In the genomic region with DNA sequence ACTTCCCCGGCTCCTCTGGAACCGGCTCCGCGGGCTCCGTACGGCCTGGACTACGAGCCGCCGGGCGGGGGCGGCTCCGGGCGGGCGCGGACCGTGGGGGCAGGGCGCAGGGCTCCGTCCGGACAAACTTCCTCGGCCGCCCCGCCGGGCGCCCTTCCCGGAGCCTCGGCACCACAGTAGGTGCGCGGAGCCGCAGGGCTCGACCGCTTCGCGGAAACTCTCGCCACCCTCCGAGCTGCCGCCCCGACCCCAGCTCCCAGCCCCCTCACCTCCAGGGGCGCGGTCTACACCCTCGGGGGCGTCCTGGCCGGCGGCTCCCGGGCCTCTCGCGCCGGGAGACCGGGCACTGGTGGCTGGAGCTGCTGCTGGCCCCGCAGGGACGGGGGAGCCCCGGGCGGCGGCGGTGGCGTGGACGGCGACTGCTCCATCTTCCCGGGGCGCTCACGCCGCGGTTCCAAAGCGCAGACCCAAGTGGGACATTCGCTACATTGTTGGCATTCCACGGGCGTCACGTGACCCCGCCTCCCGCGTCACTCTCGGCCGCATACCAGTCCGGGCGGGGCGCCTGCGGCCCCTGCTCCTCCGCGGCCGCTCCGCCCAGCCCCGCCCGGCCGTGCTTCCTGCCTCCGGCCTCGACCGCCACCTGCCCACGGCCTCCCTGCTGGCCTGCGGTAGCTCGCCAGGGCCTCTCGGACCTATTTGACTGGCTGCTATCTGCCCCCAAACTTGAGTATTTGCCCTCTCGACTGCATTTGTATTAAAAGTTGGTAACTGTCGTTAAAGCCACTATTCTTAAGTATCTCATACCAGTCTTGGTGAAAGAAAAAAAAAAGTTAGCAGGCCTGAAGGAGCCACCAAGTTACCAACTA, we compare ENCODE assay signal across 1 cellular context.
TF ChIP-seq lines count a peak whose summit lies in the region.

A gene (minus strand): TSS at position 510 of the 869 bp plus-strand sequence. CDS start 15,560 bp downstream, outside the sequence.

TF ChIP-seq in HepG2, 621 proteins besides CTCF, POLR2A, EP300 and RAD21 (continued from another document and continues in another):
- TF ChIP-seq FOXO1 (CRISPR knock-in tag; IDR thresholded peaks at IDR 0.05), result peak; percentile 38; the same call in 1 of the 2 replicates
- TF ChIP-seq AGO2 (optimal IDR thresholded peaks at IDR 0.05; ENCODE audit: low read depth, low read length), result peak; percentile 44
- TF ChIP-seq, protein P1, sequence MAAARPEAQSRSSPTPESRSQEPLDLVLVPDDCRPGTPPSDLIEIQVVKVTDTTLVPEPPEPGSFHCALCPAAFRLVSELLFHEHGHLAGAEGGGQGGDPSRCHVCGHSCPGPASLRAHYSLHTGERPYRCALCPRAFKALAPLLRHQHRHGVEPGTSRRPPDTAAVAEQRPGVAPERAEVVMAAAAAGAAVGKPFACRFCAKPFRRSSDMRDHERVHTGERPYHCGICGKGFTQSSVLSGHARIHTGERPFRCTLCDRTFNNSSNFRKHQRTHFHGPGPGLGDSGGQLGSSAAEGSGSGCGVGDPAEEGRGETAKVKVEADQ (CRISPR knock-in tag; IDR thresholded peaks at IDR 0.05; ENCODE audit: borderline replicate concordance), result peak; percentile 42; the same call in 1 of the 2 replicates
- TF ChIP-seq ZNF431 (CRISPR knock-in tag; IDR thresholded peaks at IDR 0.05; ENCODE audit: borderline replicate concordance, low read depth), result no peak
- no peak for TF ChIP-seq HHEX (CRISPR knock-in tag; IDR thresholded peaks at IDR 0.05)
- TF ChIP-seq ZFY (CRISPR knock-in tag; IDR thresholded peaks at IDR 0.05), result peak; percentile 78
- TF ChIP-seq, protein P2, sequence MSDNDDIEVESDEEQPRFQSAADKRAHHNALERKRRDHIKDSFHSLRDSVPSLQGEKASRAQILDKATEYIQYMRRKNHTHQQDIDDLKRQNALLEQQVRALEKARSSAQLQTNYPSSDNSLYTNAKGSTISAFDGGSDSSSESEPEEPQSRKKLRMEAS (IDR thresholded peaks at IDR 0.05), result peak; percentile 81
- peak; percentile 35; the same call in 1 of the 2 replicates for TF ChIP-seq KLF6 (CRISPR knock-in tag; IDR thresholded peaks at IDR 0.05)
- peak; percentile 89 for TF ChIP-seq ZFX (CRISPR knock-in tag; IDR thresholded peaks at IDR 0.05; ENCODE audit: low read depth)
- no peak for TF ChIP-seq FOXJ3 (CRISPR knock-in tag; IDR thresholded peaks at IDR 0.05; ENCODE audit: borderline replicate concordance)
- TF ChIP-seq ATF7-NPFF (CRISPR knock-in tag; IDR thresholded peaks at IDR 0.05; ENCODE audit: low read depth), result peak; percentile 22; the same call in 1 of the 2 replicates
- TF ChIP-seq ZMYM4 (CRISPR knock-in tag; IDR thresholded peaks at IDR 0.05), result peak; percentile 83
- TF ChIP-seq LCORL (IDR thresholded peaks at IDR 0.05), result 0 out of 2 replicates have a peak, but pooled peaks have one; percentile 20
- peak; percentile 93 for TF ChIP-seq LCORL (CRISPR knock-in tag; IDR thresholded peaks at IDR 0.05)
- TF ChIP-seq, protein P3, sequence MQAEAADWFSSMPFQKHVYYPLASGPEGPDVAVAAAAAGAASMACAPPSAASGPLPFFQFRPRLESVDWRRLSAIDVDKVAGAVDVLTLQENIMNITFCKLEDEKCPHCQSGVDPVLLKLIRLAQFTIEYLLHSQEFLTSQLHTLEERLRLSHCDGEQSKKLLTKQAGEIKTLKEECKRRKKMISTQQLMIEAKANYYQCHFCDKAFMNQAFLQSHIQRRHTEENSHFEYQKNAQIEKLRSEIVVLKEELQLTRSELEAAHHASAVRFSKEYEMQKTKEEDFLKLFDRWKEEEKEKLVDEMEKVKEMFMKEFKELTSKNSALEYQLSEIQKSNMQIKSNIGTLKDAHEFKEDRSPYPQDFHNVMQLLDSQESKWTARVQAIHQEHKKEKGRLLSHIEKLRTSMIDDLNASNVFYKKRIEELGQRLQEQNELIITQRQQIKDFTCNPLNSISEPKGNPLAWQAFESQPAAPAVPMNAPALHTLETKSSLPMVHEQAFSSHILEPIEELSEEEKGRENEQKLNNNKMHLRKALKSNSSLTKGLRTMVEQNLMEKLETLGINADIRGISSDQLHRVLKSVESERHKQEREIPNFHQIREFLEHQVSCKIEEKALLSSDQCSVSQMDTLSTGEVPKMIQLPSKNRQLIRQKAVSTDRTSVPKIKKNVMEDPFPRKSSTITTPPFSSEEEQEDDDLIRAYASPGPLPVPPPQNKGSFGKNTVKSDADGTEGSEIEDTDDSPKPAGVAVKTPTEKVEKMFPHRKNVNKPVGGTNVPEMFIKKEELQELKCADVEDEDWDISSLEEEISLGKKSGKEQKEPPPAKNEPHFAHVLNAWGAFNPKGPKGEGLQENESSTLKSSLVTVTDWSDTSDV (CRISPR knock-in tag; IDR thresholded peaks at IDR 0.05), result no peak
- TF ChIP-seq ZNF616 (CRISPR knock-in tag; IDR thresholded peaks at IDR 0.05; ENCODE audit: low read depth), result no peak
- TF ChIP-seq, protein P4, sequence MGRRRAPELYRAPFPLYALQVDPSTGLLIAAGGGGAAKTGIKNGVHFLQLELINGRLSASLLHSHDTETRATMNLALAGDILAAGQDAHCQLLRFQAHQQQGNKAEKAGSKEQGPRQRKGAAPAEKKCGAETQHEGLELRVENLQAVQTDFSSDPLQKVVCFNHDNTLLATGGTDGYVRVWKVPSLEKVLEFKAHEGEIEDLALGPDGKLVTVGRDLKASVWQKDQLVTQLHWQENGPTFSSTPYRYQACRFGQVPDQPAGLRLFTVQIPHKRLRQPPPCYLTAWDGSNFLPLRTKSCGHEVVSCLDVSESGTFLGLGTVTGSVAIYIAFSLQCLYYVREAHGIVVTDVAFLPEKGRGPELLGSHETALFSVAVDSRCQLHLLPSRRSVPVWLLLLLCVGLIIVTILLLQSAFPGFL (CRISPR knock-in tag; IDR thresholded peaks at IDR 0.05), result no peak
- TF ChIP-seq CREB1 (IDR thresholded peaks at IDR 0.05), result peak; percentile 85
- no peak for TF ChIP-seq CREB1 (CRISPR knock-in tag; IDR thresholded peaks at IDR 0.05)
- peak; percentile 94 for TF ChIP-seq BHLHE40 (IDR thresholded peaks at IDR 0.05; ENCODE audit: low read length)
- no peak for TF ChIP-seq ZBTB7B (CRISPR knock-in tag; IDR thresholded peaks at IDR 0.05)
- TF ChIP-seq POLR2G (IDR thresholded peaks at IDR 0.05; ENCODE audit: low read depth, low read length), result peak; percentile 76
- TF ChIP-seq FOXA1 (IDR thresholded peaks at IDR 0.05), result no peak
- 0 out of 2 replicates have a peak, but pooled peaks have one; percentile 22 for TF ChIP-seq FOXA1 (CRISPR knock-in tag; IDR thresholded peaks at IDR 0.05)
- no peak for TF ChIP-seq TSC22D2 (CRISPR knock-in tag; IDR thresholded peaks at IDR 0.05; ENCODE audit: borderline replicate concordance)
- TF ChIP-seq, protein P5, sequence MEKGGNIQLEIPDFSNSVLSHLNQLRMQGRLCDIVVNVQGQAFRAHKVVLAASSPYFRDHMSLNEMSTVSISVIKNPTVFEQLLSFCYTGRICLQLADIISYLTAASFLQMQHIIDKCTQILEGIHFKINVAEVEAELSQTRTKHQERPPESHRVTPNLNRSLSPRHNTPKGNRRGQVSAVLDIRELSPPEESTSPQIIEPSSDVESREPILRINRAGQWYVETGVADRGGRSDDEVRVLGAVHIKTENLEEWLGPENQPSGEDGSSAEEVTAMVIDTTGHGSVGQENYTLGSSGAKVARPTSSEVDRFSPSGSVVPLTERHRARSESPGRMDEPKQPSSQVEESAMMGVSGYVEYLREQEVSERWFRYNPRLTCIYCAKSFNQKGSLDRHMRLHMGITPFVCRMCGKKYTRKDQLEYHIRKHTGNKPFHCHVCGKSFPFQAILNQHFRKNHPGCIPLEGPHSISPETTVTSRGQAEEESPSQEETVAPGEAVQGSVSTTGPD (CRISPR knock-in tag; IDR thresholded peaks at IDR 0.05), result no peak
- TF ChIP-seq JUNB (CRISPR knock-in tag; IDR thresholded peaks at IDR 0.05; ENCODE audit: borderline replicate concordance), result peak; percentile 46; the same call in 1 of the 2 replicates
- TF ChIP-seq, protein P6, sequence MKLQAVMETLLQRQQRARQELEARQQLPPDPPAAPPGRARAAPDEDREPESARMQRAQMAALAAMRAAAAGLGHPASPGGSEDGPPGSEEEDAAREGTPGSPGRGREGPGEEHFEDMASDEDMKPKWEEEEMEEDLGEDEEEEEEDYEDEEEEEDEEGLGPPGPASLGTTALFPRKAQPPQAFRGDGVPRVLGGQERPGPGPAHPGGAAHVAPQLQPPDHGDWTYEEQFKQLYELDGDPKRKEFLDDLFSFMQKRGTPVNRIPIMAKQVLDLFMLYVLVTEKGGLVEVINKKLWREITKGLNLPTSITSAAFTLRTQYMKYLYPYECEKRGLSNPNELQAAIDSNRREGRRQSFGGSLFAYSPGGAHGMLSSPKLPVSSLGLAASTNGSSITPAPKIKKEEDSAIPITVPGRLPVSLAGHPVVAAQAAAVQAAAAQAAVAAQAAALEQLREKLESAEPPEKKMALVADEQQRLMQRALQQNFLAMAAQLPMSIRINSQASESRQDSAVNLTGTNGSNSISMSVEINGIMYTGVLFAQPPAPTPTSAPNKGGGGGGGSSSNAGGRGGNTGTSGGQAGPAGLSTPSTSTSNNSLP (IDR thresholded peaks at IDR 0.05; ENCODE audit: low read depth, low read length), result no peak
- TF ChIP-seq MYNN (CRISPR knock-in tag; IDR thresholded peaks at IDR 0.05; ENCODE audit: low read depth), result no peak
- TF ChIP-seq PITX1 (CRISPR knock-in tag; IDR thresholded peaks at IDR 0.05), result no peak
- TF ChIP-seq TOPORS (CRISPR knock-in tag; IDR thresholded peaks at IDR 0.05), result no peak
- TF ChIP-seq RFXAP (CRISPR knock-in tag; IDR thresholded peaks at IDR 0.05; ENCODE audit: borderline replicate concordance), result 0 out of 2 replicates have a peak, but pooled peaks have one; percentile 28
- TF ChIP-seq, protein P7, sequence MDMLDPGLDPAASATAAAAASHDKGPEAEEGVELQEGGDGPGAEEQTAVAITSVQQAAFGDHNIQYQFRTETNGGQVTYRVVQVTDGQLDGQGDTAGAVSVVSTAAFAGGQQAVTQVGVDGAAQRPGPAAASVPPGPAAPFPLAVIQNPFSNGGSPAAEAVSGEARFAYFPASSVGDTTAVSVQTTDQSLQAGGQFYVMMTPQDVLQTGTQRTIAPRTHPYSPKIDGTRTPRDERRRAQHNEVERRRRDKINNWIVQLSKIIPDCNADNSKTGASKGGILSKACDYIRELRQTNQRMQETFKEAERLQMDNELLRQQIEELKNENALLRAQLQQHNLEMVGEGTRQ (IDR thresholded peaks at IDR 0.05; ENCODE audit: low read depth, low read length), result peak; percentile 97
- TF ChIP-seq, protein P7 (CRISPR knock-in tag; IDR thresholded peaks at IDR 0.05; ENCODE audit: borderline replicate concordance), result peak; percentile 89; the same call in 1 of the 2 replicates
- TF ChIP-seq ADNP (CRISPR knock-in tag; IDR thresholded peaks at IDR 0.05), result peak; percentile 46; the same call in 1 of the 2 replicates
- TF ChIP-seq TBX2 (CRISPR knock-in tag; IDR thresholded peaks at IDR 0.05; ENCODE audit: borderline replicate concordance), result peak; percentile 91; the same call in 1 of the 2 replicates
- peak; percentile 68 for TF ChIP-seq ASH2L (IDR thresholded peaks at IDR 0.05; ENCODE audit: insufficient read length, low read depth, low read length)
- TF ChIP-seq, protein P8, sequence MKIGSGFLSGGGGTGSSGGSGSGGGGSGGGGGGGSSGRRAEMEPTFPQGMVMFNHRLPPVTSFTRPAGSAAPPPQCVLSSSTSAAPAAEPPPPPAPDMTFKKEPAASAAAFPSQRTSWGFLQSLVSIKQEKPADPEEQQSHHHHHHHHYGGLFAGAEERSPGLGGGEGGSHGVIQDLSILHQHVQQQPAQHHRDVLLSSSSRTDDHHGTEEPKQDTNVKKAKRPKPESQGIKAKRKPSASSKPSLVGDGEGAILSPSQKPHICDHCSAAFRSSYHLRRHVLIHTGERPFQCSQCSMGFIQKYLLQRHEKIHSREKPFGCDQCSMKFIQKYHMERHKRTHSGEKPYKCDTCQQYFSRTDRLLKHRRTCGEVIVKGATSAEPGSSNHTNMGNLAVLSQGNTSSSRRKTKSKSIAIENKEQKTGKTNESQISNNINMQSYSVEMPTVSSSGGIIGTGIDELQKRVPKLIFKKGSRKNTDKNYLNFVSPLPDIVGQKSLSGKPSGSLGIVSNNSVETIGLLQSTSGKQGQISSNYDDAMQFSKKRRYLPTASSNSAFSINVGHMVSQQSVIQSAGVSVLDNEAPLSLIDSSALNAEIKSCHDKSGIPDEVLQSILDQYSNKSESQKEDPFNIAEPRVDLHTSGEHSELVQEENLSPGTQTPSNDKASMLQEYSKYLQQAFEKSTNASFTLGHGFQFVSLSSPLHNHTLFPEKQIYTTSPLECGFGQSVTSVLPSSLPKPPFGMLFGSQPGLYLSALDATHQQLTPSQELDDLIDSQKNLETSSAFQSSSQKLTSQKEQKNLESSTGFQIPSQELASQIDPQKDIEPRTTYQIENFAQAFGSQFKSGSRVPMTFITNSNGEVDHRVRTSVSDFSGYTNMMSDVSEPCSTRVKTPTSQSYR (CRISPR knock-in tag; IDR thresholded peaks at IDR 0.05; ENCODE audit: borderline replicate concordance), result peak; percentile 13; the same call in 1 of the 2 replicates
- TF ChIP-seq, protein P9, sequence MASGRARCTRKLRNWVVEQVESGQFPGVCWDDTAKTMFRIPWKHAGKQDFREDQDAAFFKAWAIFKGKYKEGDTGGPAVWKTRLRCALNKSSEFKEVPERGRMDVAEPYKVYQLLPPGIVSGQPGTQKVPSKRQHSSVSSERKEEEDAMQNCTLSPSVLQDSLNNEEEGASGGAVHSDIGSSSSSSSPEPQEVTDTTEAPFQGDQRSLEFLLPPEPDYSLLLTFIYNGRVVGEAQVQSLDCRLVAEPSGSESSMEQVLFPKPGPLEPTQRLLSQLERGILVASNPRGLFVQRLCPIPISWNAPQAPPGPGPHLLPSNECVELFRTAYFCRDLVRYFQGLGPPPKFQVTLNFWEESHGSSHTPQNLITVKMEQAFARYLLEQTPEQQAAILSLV (CRISPR knock-in tag; IDR thresholded peaks at IDR 0.05; ENCODE audit: borderline replicate concordance), result 0 out of 2 replicates have a peak, but pooled peaks have one; percentile 22
- peak; percentile 62; the same call in 1 of the 2 replicates for TF ChIP-seq MYC (CRISPR knock-in tag; IDR thresholded peaks at IDR 0.05; ENCODE audit: borderline replicate concordance)
- TF ChIP-seq SP5 (CRISPR knock-in tag; IDR thresholded peaks at IDR 0.05; ENCODE audit: borderline replicate concordance, low read depth), result peak; percentile 85
- TF ChIP-seq, protein P10, sequence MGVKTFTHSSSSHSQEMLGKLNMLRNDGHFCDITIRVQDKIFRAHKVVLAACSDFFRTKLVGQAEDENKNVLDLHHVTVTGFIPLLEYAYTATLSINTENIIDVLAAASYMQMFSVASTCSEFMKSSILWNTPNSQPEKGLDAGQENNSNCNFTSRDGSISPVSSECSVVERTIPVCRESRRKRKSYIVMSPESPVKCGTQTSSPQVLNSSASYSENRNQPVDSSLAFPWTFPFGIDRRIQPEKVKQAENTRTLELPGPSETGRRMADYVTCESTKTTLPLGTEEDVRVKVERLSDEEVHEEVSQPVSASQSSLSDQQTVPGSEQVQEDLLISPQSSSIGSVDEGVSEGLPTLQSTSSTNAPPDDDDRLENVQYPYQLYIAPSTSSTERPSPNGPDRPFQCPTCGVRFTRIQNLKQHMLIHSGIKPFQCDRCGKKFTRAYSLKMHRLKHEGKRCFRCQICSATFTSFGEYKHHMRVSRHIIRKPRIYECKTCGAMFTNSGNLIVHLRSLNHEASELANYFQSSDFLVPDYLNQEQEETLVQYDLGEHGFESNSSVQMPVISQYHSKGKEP (CRISPR knock-in tag; IDR thresholded peaks at IDR 0.05), result no peak
- TF ChIP-seq SP1 (IDR thresholded peaks at IDR 0.05), result no peak
- TF ChIP-seq SP1 (CRISPR knock-in tag; IDR thresholded peaks at IDR 0.05), result peak; percentile 52; the same call in 1 of the 2 replicates
- TF ChIP-seq SIX1 (CRISPR knock-in tag; IDR thresholded peaks at IDR 0.05; ENCODE audit: borderline replicate concordance), result no peak
